Comparison of ENCODE assay signal across 9 cellular contexts in genomic region chr3:14179795-14180194, GRCh38. TPM values are rescaled to one million over a fixed set of nuclear protein-coding genes. Genes with fewer than 3 reads are reported as not detected.
A peak's percentile ranks its signal among the peaks of the same experiment; 100 is the strongest.
DNase-seq lines count a peak whose midpoint lies in the region; ATAC-seq and TF ChIP-seq lines count a peak whose summit lies in the region.
"Had no signal": no experiment of that assay in that cellular context is flagged by ENCODE, and none has a peak within 500 bp of the region (broad histone marks: within the 10 kb centered on the region; RNA-seq: fewer than 3 reads in every experiment).

No MANE protein-coding gene starts in this region.

- peaks cover 39% of the 10 kb centered on the region for H3K4me1 Mint-ChIP-seq in activated T-helper 17 cell treated with anti-CD3 and anti-CD28 coated beads, Interleukin-2, amount 50 U/mL, for 72 hours
- H3K4me1 Mint-ChIP-seq in memory B cell, result peaks cover 41% of the 10 kb centered on the region

- DNase-seq in HFF-Myc (ENCODE audit: extremely low read depth, low read depth), result no peak
- DNase-seq in memory B cell (ENCODE audit: low spot score in 2 of 2), result no peak
- DNase-seq in stimulated activated naive CD4-positive, alpha-beta T cell treated with Interleukin-2 at 50 U/mL for 16 hours (lab: John Stamatoyannopoulos, UW), result no peak
- DNase-seq in T1000 (lab: John Stamatoyannopoulos, UW), result no peak
- no peak for DNase-seq in activated effector memory CD4-positive, alpha-beta T cell treated with anti-CD3 and anti-CD28 coated beads, Interleukin-2, amount 50 U/mL, for 16 hours
- no peak for DNase-seq in NCI-H128 (lab: John Stamatoyannopoulos, UW; ENCODE audit: unreplicated experiment)
- DNase-seq: OCI-M1 had no signal

- H3K9ac ChIP-seq in BLaER1 treated with 17β-estradiol and CSF1 and Interleukin-3, amounts not matched to agents 10 nM and 100 nM, result peak overlapping the region; percentile 85 to 97 (median 92); a peak in 17 of 22 replicates

- H3K36me3 Mint-ChIP-seq in activated T-helper 17 cell treated with anti-CD3 and anti-CD28 coated beads, Interleukin-2, amount 50 U/mL, for 72 hours (ENCODE audit: low read depth), result peaks cover 52% of the 10 kb centered on the region
- peaks cover 10% of the 10 kb centered on the region for H3K36me3 Mint-ChIP-seq in memory B cell

- no peaks in the 10 kb centered on the region for H3K27me3 Mint-ChIP-seq in activated T-helper 17 cell treated with anti-CD3 and anti-CD28 coated beads, Interleukin-2, amount 50 U/mL, for 72 hours
- H3K27me3 Mint-ChIP-seq in memory B cell, result no peaks in the 10 kb centered on the region

- H3K9me3 Mint-ChIP-seq in activated T-helper 17 cell treated with anti-CD3 and anti-CD28 coated beads, Interleukin-2, amount 50 U/mL, for 72 hours, result no peaks in the 10 kb centered on the region
- H3K9me3 Mint-ChIP-seq in memory B cell, result no peaks in the 10 kb centered on the region

- peak overlapping the region; percentile 94 for H3K4me3 Mint-ChIP-seq in activated T-helper 17 cell treated with anti-CD3 and anti-CD28 coated beads, Interleukin-2, amount 50 U/mL, for 72 hours
- H3K4me3 Mint-ChIP-seq in memory B cell, result peak overlapping the region; percentile 61

- TF ChIP-seq CTCF in HFF-Myc (IDR thresholded peaks at IDR 0.05; ENCODE audit: low read depth, low read length, missing control alignments), result no peak

- no peaks in the 10 kb centered on the region for H3K9me3 ChIP-seq in BLaER1 treated with 17β-estradiol and CSF1 and Interleukin-3, amounts not matched to agents 10 nM and 100 nM (replicated peaks in 1 of 11)

- peak overlapping the region in 9 of 10 experiments; percentile 74 to 92 (median 86); a peak in 17 of 20 replicates for H3K4me3 ChIP-seq in BLaER1 treated with 17β-estradiol and CSF1 and Interleukin-3, amounts not matched to agents 10 nM and 100 nM
- H3K4me3 ChIP-seq in HFF-Myc (replicated peaks; ENCODE audit: low read depth, low read length), result peak overlapping the region; percentile 80

- peak overlapping the region in 3 of 11 experiments; percentile 92 to 96 (median 92); a peak in 1 of 22 replicates for H3K27ac ChIP-seq in BLaER1 treated with 17β-estradiol and CSF1 and Interleukin-3, amounts not matched to agents 10 nM and 100 nM

- peak overlapping the region; percentile 81 to 91 (median 88) for H3K4me2 ChIP-seq in BLaER1 treated with 17β-estradiol and CSF1 and Interleukin-3, amounts not matched to agents 10 nM and 100 nM

- no peak for ATAC-seq in activated T-helper 17 cell treated with anti-CD3 and anti-CD28 coated beads, Interleukin-2, amount 50 U/mL, for 72 hours (replicated peaks)
- ATAC-seq in memory B cell (ENCODE audit: low read depth), result no peak

- peak overlapping the region; percentile 91 for H3K27ac Mint-ChIP-seq in activated T-helper 17 cell treated with anti-CD3 and anti-CD28 coated beads, Interleukin-2, amount 50 U/mL, for 72 hours
- peak overlapping the region; percentile 99 for H3K27ac Mint-ChIP-seq in memory B cell

- H3K4me1 ChIP-seq in BLaER1 treated with 17β-estradiol and CSF1 and Interleukin-3, amounts not matched to agents 10 nM and 100 nM, result peaks cover 39 to 55% (median 49%) of the 10 kb centered on the region in 10 experiments

- H3K27me3 ChIP-seq in BLaER1 treated with 17β-estradiol and CSF1 and Interleukin-3, amounts not matched to agents 10 nM and 100 nM, result peaks cover 0 to 5% (median 0%) of the 10 kb centered on the region in 11 experiments; a peak in 5 of 22 replicates

- peaks cover 26 to 41% (median 38%) of the 10 kb centered on the region in 11 experiments for H3K36me3 ChIP-seq in BLaER1 treated with 17β-estradiol and CSF1 and Interleukin-3, amounts not matched to agents 10 nM and 100 nM

- H4K20me1 ChIP-seq in BLaER1 treated with 17β-estradiol and CSF1 and Interleukin-3, amounts not matched to agents 10 nM and 100 nM, result peaks cover 16 to 34% (median 28%) of the 10 kb centered on the region in 11 experiments; a peak in 21 of 22 replicates

RNA-seq across cellular contexts. Expression of gene LSM3, which starts 1.2 kb away (rescaled TPM):
- 10 to 100 TPM; 15.6 to 20.6 TPM for total RNA-seq in activated T-helper 17 cell treated with anti-CD3 and anti-CD28 coated beads, Interleukin-2, amount 50 U/mL, for 72 hours

RNA-seq across cellular contexts. Expression of gene XPC, which starts 1.4 kb away (rescaled TPM):
- total RNA-seq in activated T-helper 17 cell treated with anti-CD3 and anti-CD28 coated beads, Interleukin-2, amount 50 U/mL, for 72 hours, result 10 to 100 TPM; 31.9 to 39.7 TPM

RNA-seq across cellular contexts. Expression of gene TMEM43, which starts 54.9 kb away (rescaled TPM):
- total RNA-seq in activated T-helper 17 cell treated with anti-CD3 and anti-CD28 coated beads, Interleukin-2, amount 50 U/mL, for 72 hours, result 10 to 100 TPM; 42.1 to 44.5 TPM

RNA-seq across cellular contexts. Expression of gene CHCHD4, which starts 55.1 kb away (rescaled TPM):
- total RNA-seq in activated T-helper 17 cell treated with anti-CD3 and anti-CD28 coated beads, Interleukin-2, amount 50 U/mL, for 72 hours, result 10 to 100 TPM; 11.6 to 27.6 TPM
